Comparison of ENCODE assay signal across 1 cellular context in the genomic region with DNA sequence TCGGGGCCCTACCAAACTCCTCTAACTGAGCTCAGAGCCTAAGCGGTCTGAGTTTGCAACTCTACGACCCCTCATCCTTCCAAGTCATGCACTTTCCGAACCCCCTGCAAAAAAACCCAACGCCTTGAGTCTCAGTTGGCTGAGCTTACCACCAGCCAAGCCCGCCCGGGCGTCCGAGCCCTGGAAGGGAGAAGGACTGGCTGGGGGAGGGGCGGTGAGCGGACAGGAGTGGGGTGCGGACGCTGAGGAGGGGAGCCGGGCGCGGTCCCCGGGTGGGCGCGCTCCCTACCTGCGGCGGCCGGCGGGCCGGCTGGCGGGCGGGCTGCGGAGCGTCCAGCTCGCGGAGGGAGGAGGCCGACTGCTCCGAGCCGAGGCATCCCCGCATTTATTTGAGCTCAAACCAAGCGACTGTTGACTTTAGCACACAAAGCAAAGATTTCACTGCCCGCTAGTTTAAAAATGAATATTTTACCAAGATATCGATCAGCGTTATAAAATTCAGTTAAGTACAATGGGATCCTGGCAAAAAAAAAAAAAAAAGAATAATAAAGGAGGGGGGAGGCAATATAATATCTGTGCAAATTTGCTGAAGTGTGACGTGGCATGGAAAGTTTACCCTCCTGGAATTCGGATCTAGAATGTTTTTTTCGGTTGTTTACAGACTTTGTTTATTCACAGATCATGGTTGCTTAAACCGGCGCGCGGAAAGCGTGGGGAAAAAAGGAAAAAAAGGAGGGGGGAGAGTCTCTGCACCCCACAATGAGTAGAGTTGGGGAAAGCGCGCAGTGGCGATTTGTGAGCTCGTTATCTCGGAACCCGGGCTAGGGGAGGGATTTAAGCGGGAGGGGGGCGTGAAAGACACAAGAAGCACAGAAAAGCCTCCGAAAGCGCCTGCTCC.
A peak's percentile ranks its signal among the peaks of the same experiment; 100 is the strongest.
TF ChIP-seq lines count a peak whose summit lies in the region.

No MANE protein-coding gene starts in this region.

TF ChIP-seq in HepG2, 621 proteins besides CTCF, POLR2A, EP300 and RAD21 (continued from another document and continues in another):
- TF ChIP-seq ZBTB40 (IDR thresholded peaks at IDR 0.05): no peak
- TF ChIP-seq ZBTB40 (CRISPR knock-in tag; IDR thresholded peaks at IDR 0.05): no peak; the same call in 1 of the 2 replicates
- TF ChIP-seq RNF2 (conservative IDR thresholded peaks at IDR 0.05; ENCODE audit: low read depth): no peak
- peak; percentile 83 for TF ChIP-seq CREB1 (IDR thresholded peaks at IDR 0.05)
- no peak for TF ChIP-seq CREB1 (CRISPR knock-in tag; IDR thresholded peaks at IDR 0.05)
- TF ChIP-seq NAIF1 (CRISPR knock-in tag; IDR thresholded peaks at IDR 0.05; ENCODE audit: borderline replicate concordance): peak; percentile 78; the same call in 1 of the 2 replicates
- TF ChIP-seq ZBTB34 (CRISPR knock-in tag; IDR thresholded peaks at IDR 0.05): peak; percentile 76
- no peak for TF ChIP-seq ZNF577 (CRISPR knock-in tag; IDR thresholded peaks at IDR 0.05; ENCODE audit: borderline replicate concordance, low read depth)
- no peak for TF ChIP-seq TCF12 (IDR thresholded peaks at IDR 0.05)
- TF ChIP-seq TCF12 (CRISPR knock-in tag; IDR thresholded peaks at IDR 0.05): no peak
- TF ChIP-seq SUZ12 (IDR thresholded peaks at IDR 0.05; ENCODE audit: low read depth, low read length): no peak
- no peak for TF ChIP-seq ZNF790 (CRISPR knock-in tag; IDR thresholded peaks at IDR 0.05; ENCODE audit: borderline replicate concordance)
- peak; percentile 31; the same call in 1 of the 2 replicates for TF ChIP-seq ZNF687 (CRISPR knock-in tag; IDR thresholded peaks at IDR 0.05)
- no peak for TF ChIP-seq ZSCAN9 (CRISPR knock-in tag; IDR thresholded peaks at IDR 0.05; ENCODE audit: borderline replicate concordance)
- peak; percentile 52; the same call in 1 of the 2 replicates for TF ChIP-seq ZNF501 (CRISPR knock-in tag; IDR thresholded peaks at IDR 0.05)
- no peak for TF ChIP-seq ZNF432 (CRISPR knock-in tag; IDR thresholded peaks at IDR 0.05; ENCODE audit: borderline replicate concordance)
- 0 out of 2 replicates have a peak, but pooled peaks have one; percentile 18 for TF ChIP-seq SP5 (CRISPR knock-in tag; IDR thresholded peaks at IDR 0.05; ENCODE audit: borderline replicate concordance, low read depth)
- TF ChIP-seq HES4 (CRISPR knock-in tag; IDR thresholded peaks at IDR 0.05; ENCODE audit: borderline replicate concordance): no peak
- no peak for TF ChIP-seq ZNF678 (CRISPR knock-in tag; IDR thresholded peaks at IDR 0.05)
- no peak for TF ChIP-seq TFDP2 (CRISPR knock-in tag; IDR thresholded peaks at IDR 0.05)
- TF ChIP-seq PRDM15 (CRISPR knock-in tag; IDR thresholded peaks at IDR 0.05): peak; percentile 62; the same call in 1 of the 2 replicates
- no peak for TF ChIP-seq MBD4 (IDR thresholded peaks at IDR 0.05; ENCODE audit: borderline replicate concordance, low read length)
- no peak for TF ChIP-seq ZNF816 (CRISPR knock-in tag; IDR thresholded peaks at IDR 0.05; ENCODE audit: borderline replicate concordance)
- TF ChIP-seq, protein P1, sequence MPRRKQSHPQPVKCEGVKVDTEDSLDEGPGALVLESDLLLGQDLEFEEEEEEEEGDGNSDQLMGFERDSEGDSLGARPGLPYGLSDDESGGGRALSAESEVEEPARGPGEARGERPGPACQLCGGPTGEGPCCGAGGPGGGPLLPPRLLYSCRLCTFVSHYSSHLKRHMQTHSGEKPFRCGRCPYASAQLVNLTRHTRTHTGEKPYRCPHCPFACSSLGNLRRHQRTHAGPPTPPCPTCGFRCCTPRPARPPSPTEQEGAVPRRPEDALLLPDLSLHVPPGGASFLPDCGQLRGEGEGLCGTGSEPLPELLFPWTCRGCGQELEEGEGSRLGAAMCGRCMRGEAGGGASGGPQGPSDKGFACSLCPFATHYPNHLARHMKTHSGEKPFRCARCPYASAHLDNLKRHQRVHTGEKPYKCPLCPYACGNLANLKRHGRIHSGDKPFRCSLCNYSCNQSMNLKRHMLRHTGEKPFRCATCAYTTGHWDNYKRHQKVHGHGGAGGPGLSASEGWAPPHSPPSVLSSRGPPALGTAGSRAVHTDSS (CRISPR knock-in tag; conservative IDR thresholded peaks at IDR 0.05): 0 out of 2 replicates have a peak, but pooled peaks have one; percentile 79
- TF ChIP-seq FOXP4 (CRISPR knock-in tag; IDR thresholded peaks at IDR 0.05): peak; percentile 93
